In the genomic region with DNA sequence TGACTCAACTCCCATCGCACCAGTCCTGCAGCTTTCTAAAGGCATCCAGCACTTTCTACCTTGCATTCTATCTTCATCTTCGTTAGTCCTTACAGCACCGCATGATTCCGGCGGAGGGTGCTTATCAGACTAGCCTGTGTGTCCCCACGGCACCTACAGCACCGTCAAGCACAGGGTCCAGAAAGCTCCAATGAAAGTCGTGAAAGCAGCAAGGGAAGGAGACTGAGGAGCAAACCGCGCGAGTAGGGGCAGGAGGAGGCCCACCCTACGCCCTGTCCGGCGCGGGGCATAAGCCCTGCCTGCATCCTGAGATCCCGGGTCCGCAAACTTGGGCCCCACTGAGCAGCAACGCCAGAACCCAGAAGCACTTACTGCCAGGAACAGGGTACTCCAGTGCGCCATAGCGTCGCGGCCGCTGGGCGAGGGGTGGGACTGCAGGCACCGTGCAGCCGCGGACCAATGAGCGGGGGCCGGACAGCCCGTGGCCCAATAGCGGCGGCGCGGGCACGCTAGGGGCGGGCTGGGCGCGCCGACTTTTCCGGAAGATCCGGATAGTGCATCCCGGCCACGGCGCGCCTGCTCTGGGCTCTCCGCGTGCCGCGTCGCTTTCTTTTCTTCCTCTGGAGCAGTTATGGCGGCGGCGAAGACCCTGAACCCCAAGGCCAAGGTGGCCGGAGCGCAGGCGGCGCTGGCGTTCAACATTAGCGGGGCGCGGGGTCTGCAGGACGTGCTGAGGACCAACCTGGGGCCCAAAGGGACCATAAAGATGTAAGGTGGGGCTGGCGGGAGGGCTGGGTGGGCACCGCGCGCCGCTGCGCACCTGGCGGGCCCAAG, we compare ENCODE assay signal across 1 cellular context.
TF ChIP-seq lines count a peak whose summit lies in the region.

No MANE protein-coding gene starts in this region.

TF ChIP-seq in GM12878, 131 proteins besides CTCF, POLR2A, EP300 and RAD21 (continued from another document and continues in another):
- TF ChIP-seq CEBPZ (IDR thresholded peaks at IDR 0.05; ENCODE audit: low read depth, low read length), result peak; percentile 47; the same call in 1 of the 2 replicates
- no peak for TF ChIP-seq EZH2 (IDR thresholded peaks at IDR 0.05; ENCODE audit: borderline replicate concordance, control insufficient read depth, low read depth, low read length)
- TF ChIP-seq, protein P1, sequence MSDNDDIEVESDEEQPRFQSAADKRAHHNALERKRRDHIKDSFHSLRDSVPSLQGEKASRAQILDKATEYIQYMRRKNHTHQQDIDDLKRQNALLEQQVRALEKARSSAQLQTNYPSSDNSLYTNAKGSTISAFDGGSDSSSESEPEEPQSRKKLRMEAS (IDR thresholded peaks at IDR 0.05; ENCODE audit: low read depth, low read length), result peak; percentile 61; the same call in 1 of the 2 replicates
- peak; percentile 74; the same call in 1 of the 2 replicates for TF ChIP-seq POLR2AphosphoS2 (IDR thresholded peaks at IDR 0.05; ENCODE audit: low read depth, low read length)
- TF ChIP-seq HDAC6 (IDR thresholded peaks at IDR 0.05; ENCODE audit: unreplicated experiment), result no peak
- TF ChIP-seq REST (IDR thresholded peaks at IDR 0.05; ENCODE audit: low read depth, low read length), result no peak
- TF ChIP-seq SREBF2 (IDR thresholded peaks at IDR 0.05; ENCODE audit: low read length), result no peak
- peak; percentile 77 for TF ChIP-seq MYC (IDR thresholded peaks at IDR 0.05; ENCODE audit: insufficient read depth, insufficient read length, insufficient replicate concordance, low read length, severe bottlenecking)
- TF ChIP-seq E2F8 (IDR thresholded peaks at IDR 0.05; ENCODE audit: low read depth, partially characterized antibody), result no peak
- no peak for TF ChIP-seq JUND (IDR thresholded peaks at IDR 0.05; ENCODE audit: low read depth, low read length)
- TF ChIP-seq RFX5 (IDR thresholded peaks at IDR 0.05; ENCODE audit: low read depth, low read length), result no peak
- TF ChIP-seq DPF2 (IDR thresholded peaks at IDR 0.05), result 0 out of 2 replicates have a peak, but pooled peaks have one; percentile 31
- TF ChIP-seq ZZZ3 (IDR thresholded peaks at IDR 0.05; ENCODE audit: control insufficient read depth, insufficient read length, low read depth), result no peak
- no peak for TF ChIP-seq ZNF207 (IDR thresholded peaks at IDR 0.05; ENCODE audit: borderline replicate concordance)
- no peak for TF ChIP-seq SUZ12 (IDR thresholded peaks at IDR 0.05; ENCODE audit: unreplicated experiment)
- TF ChIP-seq, protein P2, sequence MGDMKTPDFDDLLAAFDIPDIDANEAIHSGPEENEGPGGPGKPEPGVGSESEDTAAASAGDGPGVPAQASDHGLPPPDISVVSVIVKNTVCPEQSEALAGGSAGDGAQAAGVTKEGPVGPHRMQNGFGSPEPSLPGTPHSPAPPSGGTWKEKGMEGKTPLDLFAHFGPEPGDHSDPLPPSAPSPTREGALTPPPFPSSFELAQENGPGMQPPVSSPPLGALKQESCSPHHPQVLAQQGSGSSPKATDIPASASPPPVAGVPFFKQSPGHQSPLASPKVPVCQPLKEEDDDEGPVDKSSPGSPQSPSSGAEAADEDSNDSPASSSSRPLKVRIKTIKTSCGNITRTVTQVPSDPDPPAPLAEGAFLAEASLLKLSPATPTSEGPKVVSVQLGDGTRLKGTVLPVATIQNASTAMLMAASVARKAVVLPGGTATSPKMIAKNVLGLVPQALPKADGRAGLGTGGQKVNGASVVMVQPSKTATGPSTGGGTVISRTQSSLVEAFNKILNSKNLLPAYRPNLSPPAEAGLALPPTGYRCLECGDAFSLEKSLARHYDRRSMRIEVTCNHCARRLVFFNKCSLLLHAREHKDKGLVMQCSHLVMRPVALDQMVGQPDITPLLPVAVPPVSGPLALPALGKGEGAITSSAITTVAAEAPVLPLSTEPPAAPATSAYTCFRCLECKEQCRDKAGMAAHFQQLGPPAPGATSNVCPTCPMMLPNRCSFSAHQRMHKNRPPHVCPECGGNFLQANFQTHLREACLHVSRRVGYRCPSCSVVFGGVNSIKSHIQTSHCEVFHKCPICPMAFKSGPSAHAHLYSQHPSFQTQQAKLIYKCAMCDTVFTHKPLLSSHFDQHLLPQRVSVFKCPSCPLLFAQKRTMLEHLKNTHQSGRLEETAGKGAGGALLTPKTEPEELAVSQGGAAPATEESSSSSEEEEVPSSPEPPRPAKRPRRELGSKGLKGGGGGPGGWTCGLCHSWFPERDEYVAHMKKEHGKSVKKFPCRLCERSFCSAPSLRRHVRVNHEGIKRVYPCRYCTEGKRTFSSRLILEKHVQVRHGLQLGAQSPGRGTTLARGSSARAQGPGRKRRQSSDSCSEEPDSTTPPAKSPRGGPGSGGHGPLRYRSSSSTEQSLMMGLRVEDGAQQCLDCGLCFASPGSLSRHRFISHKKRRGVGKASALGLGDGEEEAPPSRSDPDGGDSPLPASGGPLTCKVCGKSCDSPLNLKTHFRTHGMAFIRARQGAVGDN (IDR thresholded peaks at IDR 0.05), result no peak; the same call in none of the 2 replicates
- no peak for TF ChIP-seq CBX5 (IDR thresholded peaks at IDR 0.05; ENCODE audit: low read depth)
- TF ChIP-seq SREBF1 (IDR thresholded peaks at IDR 0.05; ENCODE audit: low read length), result no peak
- TF ChIP-seq NBN (IDR thresholded peaks at IDR 0.05), result 0 out of 2 replicates have a peak, but pooled peaks have one; percentile 36
- peak; percentile 81 for TF ChIP-seq E4F1 (IDR thresholded peaks at IDR 0.05; ENCODE audit: borderline replicate concordance, partially characterized antibody)
- TF ChIP-seq E2F4 (IDR thresholded peaks at IDR 0.05; ENCODE audit: low read depth, low read length), result no peak
- TF ChIP-seq ASH2L (IDR thresholded peaks at IDR 0.05; ENCODE audit: borderline replicate concordance, low read depth), result no peak
- TF ChIP-seq TCF7 (IDR thresholded peaks at IDR 0.05; ENCODE audit: borderline replicate concordance), result no peak
- TF ChIP-seq MTA3 (IDR thresholded peaks at IDR 0.05; ENCODE audit: borderline replicate concordance, low read length), result no peak
- TF ChIP-seq STAT1 (conservative IDR thresholded peaks at IDR 0.05), result no peak
- peak in 1 of 2 experiments; percentile 20; a peak in 1 of 4 replicates for TF ChIP-seq ETV6 (conservative IDR thresholded peaks at IDR 0.05 in 1 of 2, IDR thresholded peaks at IDR 0.05 in 1 of 2; ENCODE audit: borderline replicate concordance in 1 of 2, low read depth in 1 of 2)
- TF ChIP-seq TARDBP (IDR thresholded peaks at IDR 0.05; ENCODE audit: borderline replicate concordance), result no peak
- no peak for TF ChIP-seq BRCA1 (IDR thresholded peaks at IDR 0.05; ENCODE audit: low read depth, low read length)
- TF ChIP-seq HCFC1 (IDR thresholded peaks at IDR 0.05; ENCODE audit: low read length), result 0 out of 2 replicates have a peak, but pooled peaks have one; percentile 32
- peak; percentile 66 for TF ChIP-seq CREB1 (IDR thresholded peaks at IDR 0.05; ENCODE audit: low read depth)
- TF ChIP-seq MEF2B (IDR thresholded peaks at IDR 0.05; ENCODE audit: partially characterized antibody, poor library complexity, severe bottlenecking), result no peak
